In the genomic region with DNA sequence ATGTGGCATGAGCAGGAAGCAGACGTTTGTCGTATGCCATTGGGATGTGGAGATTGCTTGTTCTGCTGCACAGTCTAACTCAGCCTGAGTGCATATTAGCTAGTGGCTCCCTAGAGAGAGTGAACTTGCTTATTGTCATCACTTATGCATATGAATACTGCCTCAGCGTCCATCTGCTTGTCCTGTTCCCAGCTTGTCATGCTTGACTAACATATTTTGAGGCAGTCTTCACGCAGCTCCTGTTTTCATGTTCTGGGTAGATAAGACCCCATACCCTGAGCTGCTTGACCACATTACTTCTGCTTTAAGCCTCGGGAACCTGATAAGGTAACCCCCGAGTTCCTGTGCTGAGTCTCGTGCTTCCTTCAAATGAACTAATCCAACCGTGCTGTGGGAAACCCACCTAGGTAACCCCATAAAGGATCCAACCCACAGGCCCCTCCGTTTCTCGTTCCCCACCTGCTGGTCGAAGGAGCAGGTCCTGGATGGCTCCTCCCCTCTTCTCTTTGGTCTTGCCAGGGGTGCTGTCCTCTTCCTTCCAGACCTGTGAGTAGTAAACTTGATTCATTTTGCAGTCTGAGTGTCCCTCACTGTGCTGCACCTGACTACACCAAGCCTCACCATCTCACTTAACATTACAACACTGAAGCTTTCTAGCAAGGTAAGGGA, we compare ENCODE assay signal across 15 cellular contexts. TPM values are rescaled to one million over a fixed set of nuclear protein-coding genes. Genes with fewer than 3 reads are reported as not detected.
DNase-seq lines count a peak whose midpoint lies in the region; ATAC-seq and TF ChIP-seq lines count a peak whose summit lies in the region.
"Had no signal": no experiment of that assay in that cellular context is flagged by ENCODE, and none has a peak within 500 bp of the region (broad histone marks: within the 10 kb centered on the region; RNA-seq: fewer than 3 reads in every experiment).

No MANE protein-coding gene starts in this region.

- no peak overlapping the region for H3K4me3 ChIP-seq in mesendoderm (ENCODE audit: low read length)
- H3K4me3 ChIP-seq in left lung = no peak overlapping the region
- no peak overlapping the region for H3K4me3 ChIP-seq in effector memory CD4-positive, alpha-beta T cell (ENCODE audit: insufficient read depth, low read depth, low read length, poor library complexity, severe bottlenecking)
- H3K4me3 ChIP-seq: body of pancreas, Peyer's patch had no signal

- ATAC-seq in GM21825 (IDR thresholded peaks at IDR 0.05; ENCODE audit: unreplicated experiment) (peak; percentile 42), left lung (no peak)
- ATAC-seq: activated T-cell treated with anti-CD3 and anti-CD28 coated beads, Interleukin-2, amount 50 U/mL, for 4 hours; body of pancreas had no signal

- H3K27me3 ChIP-seq in mesendoderm (ENCODE audit: insufficient read depth, low read length, poor library complexity) (no peaks in the 10 kb centered on the region), left lung (no peaks in the 10 kb centered on the region)
- H3K27me3 ChIP-seq in effector memory CD4-positive, alpha-beta T cell (replicated peaks; ENCODE audit: control insufficient read depth, insufficient read depth, low read length, poor library complexity, severe bottlenecking) = no peaks in the 10 kb centered on the region
- H3K27me3 ChIP-seq: body of pancreas, Peyer's patch had no signal

- no peak overlapping the region for H3K56ac ChIP-seq in mesendoderm (ENCODE audit: low read length)

- H4K5ac ChIP-seq in mesendoderm (ENCODE audit: low read length) = no peak overlapping the region

- H2BK120ac ChIP-seq in mesendoderm (ENCODE audit: low read depth, low read length) = no peak overlapping the region

- DNase-seq in GDM1 (lab: John Stamatoyannopoulos, UW) = peak; percentile 91
- peak; percentile 98 for DNase-seq in OCI-M1 (lab: John Stamatoyannopoulos, UW)
- DNase-seq in mesendoderm = peak; percentile 24
- DNase-seq in DMS79 treated with DMSO at 0.1 percent for 48 hours (lab: John Stamatoyannopoulos, UW) = no peak
- DNase-seq in C1 segment of cervical spinal cord (lab: John Stamatoyannopoulos, UW) = no peak
- no peak for DNase-seq in left lung
- no peak for DNase-seq in effector memory CD4-positive, alpha-beta T cell
- DNase-seq: activated T-cell treated with anti-CD3 and anti-CD28 coated beads, Interleukin-2, amount 50 U/mL, for 4 hours; body of pancreas; CD4-positive, alpha-beta T cell; NCI-H146 had no signal

- no CpG with 5 or more reads among the region's 11 CpGs for WGBS in mesendoderm (ENCODE audit: extremely low coverage, insufficient coverage, low lambda C conversion rate)

- no peak for TF ChIP-seq CTCF in left lung (IDR thresholded peaks at IDR 0.05)

- H3K18ac ChIP-seq in mesendoderm (ENCODE audit: low read length) = no peak overlapping the region

- no peak overlapping the region for H4K8ac ChIP-seq in mesendoderm (ENCODE audit: low read depth, low read length)

- H3K23ac ChIP-seq in mesendoderm (ENCODE audit: low read length) = no peak overlapping the region

- H3K4me1 ChIP-seq in mesendoderm (ENCODE audit: control insufficient read depth, low read depth, low read length) = peaks cover 2% of the 10 kb centered on the region
- peaks cover 0 to 11% of the 10 kb centered on the region in 2 donors for H3K4me1 ChIP-seq in left lung
- H3K4me1 ChIP-seq in effector memory CD4-positive, alpha-beta T cell (ENCODE audit: control insufficient read depth, insufficient read depth, low read length, poor library complexity, severe bottlenecking) = no peaks in the 10 kb centered on the region
- H3K4me1 ChIP-seq: body of pancreas, Peyer's patch had no signal

- H3K4me2 ChIP-seq in mesendoderm (ENCODE audit: low read length) = no peak overlapping the region

- no peaks in the 10 kb centered on the region for H3K79me2 ChIP-seq in mesendoderm (ENCODE audit: control insufficient read depth, insufficient read depth, low read length)

- no peak overlapping the region for H2BK15ac ChIP-seq in mesendoderm (replicated peaks; ENCODE audit: low read depth)

- H3K36me3 ChIP-seq in mesendoderm (ENCODE audit: control insufficient read depth, insufficient read depth, low read length) (no peaks in the 10 kb centered on the region), left lung (no peaks in the 10 kb centered on the region)
- no peaks in the 10 kb centered on the region for H3K36me3 ChIP-seq in effector memory CD4-positive, alpha-beta T cell (ENCODE audit: control insufficient read depth, insufficient read depth, low read length)
- H3K36me3 ChIP-seq: Peyer's patch had no signal

- no peak overlapping the region for H2AK5ac ChIP-seq in mesendoderm (ENCODE audit: low read length)

- intact Hi-C loops in left lung (cut with DNase I) = no loop called here

- no peak overlapping the region for H2BK5ac ChIP-seq in mesendoderm (ENCODE audit: low read length)

- no peaks in the 10 kb centered on the region for H3K9me3 ChIP-seq in left lung
- no peaks in the 10 kb centered on the region for H3K9me3 ChIP-seq in effector memory CD4-positive, alpha-beta T cell (ENCODE audit: control insufficient read depth, low read length)
- H3K9me3 ChIP-seq: body of pancreas, Peyer's patch had no signal

- no peak overlapping the region for H3K9ac ChIP-seq in mesendoderm (ENCODE audit: low read length)

- H3K4ac ChIP-seq in mesendoderm (ENCODE audit: low read depth, low read length) = no peak overlapping the region

- H3K27ac ChIP-seq in mesendoderm (ENCODE audit: low read depth, low read length) = no peak overlapping the region
- no peak overlapping the region for H3K27ac ChIP-seq in left lung
- H3K27ac ChIP-seq in effector memory CD4-positive, alpha-beta T cell (ENCODE audit: insufficient read depth, low read length, poor library complexity, severe bottlenecking) = no peak overlapping the region
- H3K27ac ChIP-seq: body of pancreas, epithelial cell of prostate, Peyer's patch, VCaP had no signal

- H3K79me1 ChIP-seq in mesendoderm (ENCODE audit: low read length) = peaks cover 3% of the 10 kb centered on the region

RNA-seq across cellular contexts. Expression of a gene that starts 25.0 kb away (rescaled TPM):
- 4.1 TPM for polyA plus RNA-seq in mesendoderm (2013, experiment 1 of 2)
- polyA plus RNA-seq in mesendoderm (2013, experiment 2 of 2) = 4.1 TPM
- 1 to 10 TPM; 1.8 to 6.3 TPM for total RNA-seq in left lung

Comparison
In these comparisons a context has a peak if more than half of its experiments do, and no peak if none do; other contexts are left out.
1. DNase-seq: peak in GDM1 (single experiment), OCI-M1 (single experiment) and mesendoderm (single experiment); none in DMS79 treated with DMSO at 0.1 percent for 48 hours (single experiment), C1 segment of cervical spinal cord (0 of 14), left lung (0 of 2) and effector memory CD4-positive, alpha-beta T cell (0 of 3).